Comparison of ENCODE assay signal across 13 cellular contexts in the genomic region with DNA sequence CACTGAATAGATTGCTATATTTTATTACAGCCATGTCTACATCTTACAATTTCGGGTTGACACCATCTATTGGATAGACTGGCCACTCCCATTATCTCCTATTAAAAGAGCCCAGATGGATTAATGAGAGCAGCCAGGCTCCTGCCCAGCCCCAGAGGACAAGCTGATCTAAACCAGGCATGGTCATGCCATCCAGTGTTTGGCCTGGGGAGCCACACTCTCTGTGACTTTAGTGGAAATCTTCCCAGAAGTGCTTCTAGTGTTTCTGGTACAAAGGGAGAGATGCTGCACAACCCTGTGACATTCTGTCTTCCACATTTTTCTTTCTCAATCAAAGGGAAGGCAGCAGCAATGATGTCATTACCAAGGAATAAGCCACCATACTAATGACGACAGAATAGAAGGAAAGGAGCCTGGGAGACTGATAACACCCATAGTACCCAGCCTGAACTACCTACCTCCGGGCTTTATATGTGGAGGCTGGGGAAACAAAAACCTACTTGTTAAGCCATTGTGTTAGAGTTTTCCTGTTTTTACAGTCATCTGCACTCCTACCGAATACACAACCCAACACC. TPM values are rescaled to one million over a fixed set of nuclear protein-coding genes. Genes with fewer than 3 reads are reported as not detected.
"Had no signal": no experiment of that assay in that cellular context is flagged by ENCODE, and none has a peak within 500 bp of the region (broad histone marks: within the 10 kb centered on the region; RNA-seq: fewer than 3 reads in every experiment).

No MANE protein-coding gene starts in this region.

- ATAC-seq: body of pancreas; naive thymus-derived CD8-positive, alpha-beta T cell; WTC11 had no signal

- H3K4me1 ChIP-seq: body of pancreas, esophagus muscularis mucosa, sigmoid colon had no signal

- DNase-seq: activated CD4-positive, alpha-beta T cell treated with anti-CD3 and anti-CD28 coated beads for 48 hours; activated CD8-positive, alpha-beta memory T cell treated with anti-CD3 and anti-CD28 coated beads for 24 hours; activated naive CD4-positive, alpha-beta T cell treated with anti-CD3 and anti-CD28 coated beads, Interleukin-2, amount 10 ng/mL, durations not matched to agents 7 days and 5 days; body of pancreas; naive thymus-derived CD8-positive, alpha-beta T cell; posterior cingulate gyrus; sigmoid colon; stimulated activated CD4-positive, alpha-beta T cell treated with anti-CD3 and anti-CD28 coated beads, Interleukin-2, amount 100 ng/mL, for 48 hours; stimulated activated naive CD4-positive, alpha-beta T cell treated with Interleukin-2 at 50 U/mL for 16 hours; T-helper 1 cell had no signal

- H3K27ac Mint-ChIP-seq: activated naive CD4-positive, alpha-beta T cell treated with anti-CD3 and anti-CD28 coated beads, Interleukin-2, amount 10 ng/mL, durations not matched to agents 7 days and 5 days; activated T-helper 2 cell treated with anti-CD3 and anti-CD28 coated beads, Interferon-gamma antibody, Interleukin-2, Interleukin-4, amounts not matched to agents 10 μg/mL and 5 μg/mL and 100 μg/mL, durations not matched to agents 14 hours and 24 hours and 36 hours; naive thymus-derived CD8-positive, alpha-beta T cell; WTC11 had no signal

- H3K4me3 Mint-ChIP-seq: activated naive CD4-positive, alpha-beta T cell treated with anti-CD3 and anti-CD28 coated beads, Interleukin-2, amount 10 ng/mL, durations not matched to agents 7 days and 5 days; naive thymus-derived CD8-positive, alpha-beta T cell; WTC11 had no signal

- H3K4me1 Mint-ChIP-seq: activated naive CD4-positive, alpha-beta T cell treated with anti-CD3 and anti-CD28 coated beads, Interleukin-2, amount 10 ng/mL, durations not matched to agents 7 days and 5 days; naive thymus-derived CD8-positive, alpha-beta T cell had no signal

- H3K27me3 Mint-ChIP-seq: activated naive CD4-positive, alpha-beta T cell treated with anti-CD3 and anti-CD28 coated beads, Interleukin-2, amount 10 ng/mL, durations not matched to agents 7 days and 5 days had no signal

- H3K27me3 ChIP-seq: body of pancreas, sigmoid colon had no signal

- H3K27ac ChIP-seq: body of pancreas, esophagus muscularis mucosa, sigmoid colon had no signal

- H3K36me3 ChIP-seq: sigmoid colon had no signal

- H3K9me3 Mint-ChIP-seq: activated naive CD4-positive, alpha-beta T cell treated with anti-CD3 and anti-CD28 coated beads, Interleukin-2, amount 10 ng/mL, durations not matched to agents 7 days and 5 days; activated T-helper 2 cell treated with anti-CD3 and anti-CD28 coated beads, Interferon-gamma antibody, Interleukin-2, Interleukin-4, amounts not matched to agents 10 μg/mL and 5 μg/mL and 100 μg/mL, durations not matched to agents 14 hours and 24 hours and 36 hours; naive thymus-derived CD8-positive, alpha-beta T cell had no signal

- H3K4me3 ChIP-seq: body of pancreas, esophagus muscularis mucosa, sigmoid colon had no signal

- H3K9me3 ChIP-seq: body of pancreas, esophagus muscularis mucosa, sigmoid colon had no signal

RNA-seq across cellular contexts. Expression of a gene that starts 5.0 kb away (rescaled TPM):
- polyA plus RNA-seq: naive thymus-derived CD8-positive, alpha-beta T cell had no signal
